Comparison of ENCODE assay signal across 10 cellular contexts in the genomic region with DNA sequence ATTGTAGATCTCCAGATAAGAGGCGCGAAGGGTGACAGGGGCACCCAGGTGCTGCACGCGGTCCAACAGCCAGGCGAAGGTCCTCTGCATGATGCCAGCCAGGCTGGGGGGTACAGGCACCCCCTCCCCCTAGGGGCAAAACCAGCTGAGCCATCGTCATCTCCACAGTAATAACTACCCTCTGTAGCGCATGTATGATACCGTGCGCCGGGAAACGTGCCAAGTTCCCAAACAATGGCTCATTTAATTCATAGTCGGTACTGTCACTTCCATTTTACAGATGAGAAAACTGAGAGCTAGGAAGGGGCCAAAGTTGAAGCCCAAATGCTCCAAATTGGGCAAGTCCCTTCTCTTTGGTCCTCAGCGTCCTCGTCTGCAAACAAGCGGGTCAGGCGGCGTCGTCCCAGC. TPM values are rescaled to one million over a fixed set of nuclear protein-coding genes. Genes with fewer than 3 reads are reported as not detected.
DNase-seq lines count a peak whose midpoint lies in the region; ATAC-seq and TF ChIP-seq lines count a peak whose summit lies in the region.
"Had no signal": no experiment of that assay in that cellular context is flagged by ENCODE, and none has a peak within 500 bp of the region (broad histone marks: within the 10 kb centered on the region; RNA-seq: fewer than 3 reads in every experiment).

No MANE protein-coding gene starts in this region.

- peaks cover 8 to 11% of the 10 kb centered on the region in 2 donors for H3K4me1 Mint-ChIP-seq in effector memory CD8-positive, alpha-beta T cell (ENCODE audit: low read depth in 2 of 2)
- peaks cover 36% of the 10 kb centered on the region for H3K4me1 Mint-ChIP-seq in nephron progenitor cell

- H4K20me1 ChIP-seq in BLaER1 (no peaks in the 10 kb centered on the region), MM.1S (ENCODE audit: insufficient read depth, low read length) (no peaks in the 10 kb centered on the region)

- H3K9me3 ChIP-seq in BLaER1 (peaks cover 6% of the 10 kb centered on the region; the same call in 1 of the 2 replicates), HUES64 (ENCODE audit: insufficient read depth, low read depth, low read length) (peaks cover 3% of the 10 kb centered on the region; the same call in 1 of the 2 replicates), MM.1S (replicated peaks; ENCODE audit: insufficient read depth, low read length) (no peaks in the 10 kb centered on the region)
- H3K9me3 ChIP-seq: neutrophil had no signal

- H3K4me1 ChIP-seq in BLaER1 (peaks cover 76% of the 10 kb centered on the region), HUES64 (ENCODE audit: insufficient read depth, low read length) (peaks cover 13% of the 10 kb centered on the region; the same call in 1 of the 2 replicates), MM.1S (ENCODE audit: low read length) (no peaks in the 10 kb centered on the region)

- H3K27ac Mint-ChIP-seq in effector memory CD8-positive, alpha-beta T cell, result peak overlapping the region in 1 of 2 donors; percentile 51
- H3K27ac Mint-ChIP-seq in nephron progenitor cell, result no peak overlapping the region

- TF ChIP-seq CTCF in nephron progenitor cell (IDR thresholded peaks at IDR 0.05) (no peak), MM.1S (IDR thresholded peaks at IDR 0.05; ENCODE audit: low read length) (no peak)

- H3K27me3 Mint-ChIP-seq in effector memory CD8-positive, alpha-beta T cell, result peaks cover 58 to 82% of the 10 kb centered on the region in 2 donors
- H3K27me3 Mint-ChIP-seq in nephron progenitor cell (ENCODE audit: low read depth, poor library complexity), result peaks cover 59% of the 10 kb centered on the region

- 41% methylated on average over 18 of the region's 18 CpGs for WGBS in HUES64

- peak overlapping the region; percentile 44 to 68 for H3K4me3 Mint-ChIP-seq in effector memory CD8-positive, alpha-beta T cell
- peak overlapping the region; percentile 77 for H3K4me3 Mint-ChIP-seq in nephron progenitor cell

- DNase-seq in effector memory CD8-positive, alpha-beta T cell, result no peak
- DNase-seq in nephron progenitor cell, result no peak
- DNase-seq in MM.1S, result no peak
- no peak for DNase-seq in ureter (ENCODE audit: low spot score)
- no peak for DNase-seq in NCI-H774 (lab: John Stamatoyannopoulos, UW)
- DNase-seq: activated gamma-delta T cell had no signal

- H3K9ac ChIP-seq in BLaER1, result peak overlapping the region; percentile 76
- H3K9ac ChIP-seq in HUES64 (ENCODE audit: low read depth, low read length), result no peak overlapping the region
- no peak overlapping the region for H3K9ac ChIP-seq in MM.1S (ENCODE audit: low read length)

- H3K79me2 ChIP-seq in MM.1S (ENCODE audit: low read length), result no peaks in the 10 kb centered on the region

- H2AFZ ChIP-seq in MM.1S (ENCODE audit: low read length), result no peak overlapping the region

- H3K27me3 ChIP-seq in BLaER1, result no peaks in the 10 kb centered on the region
- H3K27me3 ChIP-seq in HUES64 (ENCODE audit: insufficient read depth, low read length), result peaks cover 46% of the 10 kb centered on the region
- no peaks in the 10 kb centered on the region for H3K27me3 ChIP-seq in MM.1S (replicated peaks; ENCODE audit: insufficient read depth, low read length)

- peak overlapping the region; percentile 79 for H3K27ac ChIP-seq in BLaER1
- no peak overlapping the region for H3K27ac ChIP-seq in HUES64 (ENCODE audit: low read depth, low read length)
- H3K27ac ChIP-seq in MM.1S (ENCODE audit: low read length), result no peak overlapping the region
- H3K27ac ChIP-seq: neutrophil had no signal

- peak overlapping the region; percentile 98 for H3K4me2 ChIP-seq in BLaER1
- no peak overlapping the region for H3K4me2 ChIP-seq in MM.1S (ENCODE audit: low read depth, low read length)

- H3K36me3 Mint-ChIP-seq in effector memory CD8-positive, alpha-beta T cell (ENCODE audit: insufficient read depth), result no peaks in the 10 kb centered on the region
- peaks cover 8% of the 10 kb centered on the region for H3K36me3 Mint-ChIP-seq in nephron progenitor cell (ENCODE audit: low read depth)

- H3K4me3 ChIP-seq in BLaER1 (peak overlapping the region; percentile 81), HUES64 (ENCODE audit: low read length) (peak overlapping the region; percentile 59), MM.1S (ENCODE audit: low read length) (no peak overlapping the region)

- H3F3A ChIP-seq in MM.1S (ENCODE audit: insufficient read depth, low read length), result no peaks in the 10 kb centered on the region

- no peaks in the 10 kb centered on the region for H3K9me2 ChIP-seq in MM.1S (replicated peaks; ENCODE audit: insufficient read depth, low read length)

- H3K36me3 ChIP-seq in BLaER1 (peaks cover 34% of the 10 kb centered on the region), HUES64 (ENCODE audit: insufficient read depth, low read length) (no peaks in the 10 kb centered on the region), MM.1S (replicated peaks; ENCODE audit: insufficient read depth, low read length) (no peaks in the 10 kb centered on the region)
- H3K36me3 ChIP-seq: neutrophil had no signal

- peaks cover 0 to 8% of the 10 kb centered on the region in 2 donors for H3K9me3 Mint-ChIP-seq in effector memory CD8-positive, alpha-beta T cell
- peaks cover 21% of the 10 kb centered on the region for H3K9me3 Mint-ChIP-seq in nephron progenitor cell

- ATAC-seq in effector memory CD8-positive, alpha-beta T cell (replicated peaks), result no peak
- ATAC-seq in HG03159 (IDR thresholded peaks at IDR 0.05; ENCODE audit: unreplicated experiment), result no peak

RNA-seq across cellular contexts. Expression of a gene that starts 1.5 kb away (rescaled TPM):
- 0.80 TPM for polyA plus RNA-seq in HUES64 (2013, experiment 1 of 2)
- 0.70 TPM for polyA plus RNA-seq in HUES64 (2013, experiment 2 of 2)
- 6.4 TPM for total RNA-seq in ureter

RNA-seq across cellular contexts. Expression of a gene that starts 19.5 kb away (rescaled TPM):
- polyA plus RNA-seq in HUES64 (2013, experiment 1 of 2), result 2.2 TPM
- 2.5 TPM for polyA plus RNA-seq in HUES64 (2013, experiment 2 of 2)
- 0.99 TPM for total RNA-seq in ureter

RNA-seq across cellular contexts. Expression of a gene that starts 57.7 kb away (rescaled TPM):
- 7.5 TPM for polyA plus RNA-seq in HUES64 (2013, experiment 1 of 2)
- 8.2 TPM for polyA plus RNA-seq in HUES64 (2013, experiment 2 of 2)
- 59.2 TPM for total RNA-seq in ureter
